ENCODE assay signal across 2 cellular contexts in the genomic region with DNA sequence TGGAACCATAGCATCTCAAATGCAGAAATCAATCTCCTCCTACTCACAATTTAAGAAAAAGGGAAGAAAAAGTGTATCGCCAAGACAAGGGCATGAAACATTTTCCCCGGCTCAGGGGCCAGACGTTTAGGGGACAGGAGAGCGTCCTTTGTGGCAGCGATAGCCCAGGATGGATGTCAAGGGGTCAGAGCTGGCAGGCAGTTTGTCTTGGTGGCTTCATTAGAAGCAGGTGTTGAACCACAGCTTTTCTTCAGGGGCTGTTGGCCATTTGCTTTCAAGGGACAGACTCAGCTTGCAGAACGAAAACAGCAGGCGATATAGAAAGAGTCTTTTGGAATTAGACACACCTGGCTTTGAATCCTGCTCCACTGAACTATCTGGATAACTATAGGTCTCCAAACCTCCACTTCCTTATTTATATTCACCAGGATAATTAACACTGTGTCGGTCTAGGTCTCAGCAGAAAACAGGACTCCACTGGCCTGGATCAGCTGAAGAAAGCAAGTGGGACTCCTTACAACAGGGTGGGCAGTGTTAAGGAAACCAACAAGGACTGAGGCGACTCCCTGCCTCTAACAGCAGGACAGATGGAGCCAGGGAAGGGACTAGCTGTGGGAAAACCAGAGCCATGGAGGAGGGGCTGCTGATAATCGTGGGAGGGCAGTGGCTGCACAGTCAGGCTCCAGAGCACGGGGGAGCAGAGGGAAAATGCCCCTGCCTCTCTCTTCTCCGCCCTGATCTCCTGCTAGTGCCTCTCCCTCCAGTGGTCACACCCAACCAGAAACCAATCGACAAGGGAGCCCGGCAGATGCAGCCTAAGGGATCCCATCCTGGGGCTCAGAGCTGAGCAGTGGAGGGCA.
TF ChIP-seq lines count a peak whose summit lies in the region.

No MANE protein-coding gene starts in this region.

TF ChIP-seq in H1, 55 proteins besides CTCF, POLR2A, EP300 and RAD21 (continued from another document):
- no peak for TF ChIP-seq HDAC2 (IDR thresholded peaks at IDR 0.05; ENCODE audit: borderline replicate concordance in 1 of 2, low read depth in 2 of 2, low read length in 2 of 2)
- TF ChIP-seq, protein P1, sequence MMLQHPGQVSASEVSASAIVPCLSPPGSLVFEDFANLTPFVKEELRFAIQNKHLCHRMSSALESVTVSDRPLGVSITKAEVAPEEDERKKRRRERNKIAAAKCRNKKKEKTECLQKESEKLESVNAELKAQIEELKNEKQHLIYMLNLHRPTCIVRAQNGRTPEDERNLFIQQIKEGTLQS (IDR thresholded peaks at IDR 0.05; ENCODE audit: insufficient read depth, low read depth, low read length) = no peak
- no peak for TF ChIP-seq GTF2F1 (IDR thresholded peaks at IDR 0.05; ENCODE audit: borderline replicate concordance, low read depth, low read length)
- TF ChIP-seq RNF2 (IDR thresholded peaks at IDR 0.05; ENCODE audit: borderline replicate concordance, low read depth, low read length, missing control alignments, poor library complexity, severe bottlenecking) = no peak
- TF ChIP-seq CBX5 (IDR thresholded peaks at IDR 0.05; ENCODE audit: low read depth, low read length) = no peak
- TF ChIP-seq SP1 (IDR thresholded peaks at IDR 0.05; ENCODE audit: low read depth, low read length) = no peak
- TF ChIP-seq SRF (IDR thresholded peaks at IDR 0.05; ENCODE audit: low read depth, low read length) = no peak
- no peak for TF ChIP-seq ASH2L (IDR thresholded peaks at IDR 0.05; ENCODE audit: low read length)
- TF ChIP-seq PHF8 (conservative IDR thresholded peaks at IDR 0.05; ENCODE audit: low read depth, low read length) = no peak
- no peak for TF ChIP-seq RFX5 (IDR thresholded peaks at IDR 0.05; ENCODE audit: borderline replicate concordance, low read depth, low read length)

TF ChIP-seq in SK-N-SH treated with all-trans-retinoic acid at 6 μM for 48 hours, 23 proteins besides CTCF, POLR2A, EP300 and RAD21 (continued from another document):
- TF ChIP-seq, protein P2, sequence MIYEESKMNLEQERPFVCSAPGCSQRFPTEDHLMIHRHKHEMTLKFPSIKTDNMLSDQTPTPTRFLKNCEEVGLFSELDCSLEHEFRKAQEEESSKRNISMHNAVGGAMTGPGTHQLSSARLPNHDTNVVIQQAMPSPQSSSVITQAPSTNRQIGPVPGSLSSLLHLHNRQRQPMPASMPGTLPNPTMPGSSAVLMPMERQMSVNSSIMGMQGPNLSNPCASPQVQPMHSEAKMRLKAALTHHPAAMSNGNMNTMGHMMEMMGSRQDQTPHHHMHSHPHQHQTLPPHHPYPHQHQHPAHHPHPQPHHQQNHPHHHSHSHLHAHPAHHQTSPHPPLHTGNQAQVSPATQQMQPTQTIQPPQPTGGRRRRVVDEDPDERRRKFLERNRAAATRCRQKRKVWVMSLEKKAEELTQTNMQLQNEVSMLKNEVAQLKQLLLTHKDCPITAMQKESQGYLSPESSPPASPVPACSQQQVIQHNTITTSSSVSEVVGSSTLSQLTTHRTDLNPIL (CRISPR knock-in tag; IDR thresholded peaks at IDR 0.05; ENCODE audit: low read depth) = no peak
- TF ChIP-seq, protein P3, sequence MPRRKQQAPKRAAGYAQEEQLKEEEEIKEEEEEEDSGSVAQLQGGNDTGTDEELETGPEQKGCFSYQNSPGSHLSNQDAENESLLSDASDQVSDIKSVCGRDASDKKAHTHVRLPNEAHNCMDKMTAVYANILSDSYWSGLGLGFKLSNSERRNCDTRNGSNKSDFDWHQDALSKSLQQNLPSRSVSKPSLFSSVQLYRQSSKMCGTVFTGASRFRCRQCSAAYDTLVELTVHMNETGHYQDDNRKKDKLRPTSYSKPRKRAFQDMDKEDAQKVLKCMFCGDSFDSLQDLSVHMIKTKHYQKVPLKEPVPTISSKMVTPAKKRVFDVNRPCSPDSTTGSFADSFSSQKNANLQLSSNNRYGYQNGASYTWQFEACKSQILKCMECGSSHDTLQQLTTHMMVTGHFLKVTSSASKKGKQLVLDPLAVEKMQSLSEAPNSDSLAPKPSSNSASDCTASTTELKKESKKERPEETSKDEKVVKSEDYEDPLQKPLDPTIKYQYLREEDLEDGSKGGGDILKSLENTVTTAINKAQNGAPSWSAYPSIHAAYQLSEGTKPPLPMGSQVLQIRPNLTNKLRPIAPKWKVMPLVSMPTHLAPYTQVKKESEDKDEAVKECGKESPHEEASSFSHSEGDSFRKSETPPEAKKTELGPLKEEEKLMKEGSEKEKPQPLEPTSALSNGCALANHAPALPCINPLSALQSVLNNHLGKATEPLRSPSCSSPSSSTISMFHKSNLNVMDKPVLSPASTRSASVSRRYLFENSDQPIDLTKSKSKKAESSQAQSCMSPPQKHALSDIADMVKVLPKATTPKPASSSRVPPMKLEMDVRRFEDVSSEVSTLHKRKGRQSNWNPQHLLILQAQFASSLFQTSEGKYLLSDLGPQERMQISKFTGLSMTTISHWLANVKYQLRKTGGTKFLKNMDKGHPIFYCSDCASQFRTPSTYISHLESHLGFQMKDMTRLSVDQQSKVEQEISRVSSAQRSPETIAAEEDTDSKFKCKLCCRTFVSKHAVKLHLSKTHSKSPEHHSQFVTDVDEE (CRISPR knock-in tag; IDR thresholded peaks at IDR 0.05) = no peak
- TF ChIP-seq ZC3H10 (CRISPR knock-in tag; IDR thresholded peaks at IDR 0.05) (no peak), PPARA (CRISPR knock-in tag; IDR thresholded peaks at IDR 0.05; ENCODE audit: borderline replicate concordance) (no peak), ZFP3 (CRISPR knock-in tag; IDR thresholded peaks at IDR 0.05) (no peak), ZFP30 (CRISPR knock-in tag; IDR thresholded peaks at IDR 0.05) (no peak), RARB (CRISPR knock-in tag; IDR thresholded peaks at IDR 0.05) (no peak), TOX (CRISPR knock-in tag; IDR thresholded peaks at IDR 0.05; ENCODE audit: borderline replicate concordance) (no peak)
- TF ChIP-seq, protein P4, sequence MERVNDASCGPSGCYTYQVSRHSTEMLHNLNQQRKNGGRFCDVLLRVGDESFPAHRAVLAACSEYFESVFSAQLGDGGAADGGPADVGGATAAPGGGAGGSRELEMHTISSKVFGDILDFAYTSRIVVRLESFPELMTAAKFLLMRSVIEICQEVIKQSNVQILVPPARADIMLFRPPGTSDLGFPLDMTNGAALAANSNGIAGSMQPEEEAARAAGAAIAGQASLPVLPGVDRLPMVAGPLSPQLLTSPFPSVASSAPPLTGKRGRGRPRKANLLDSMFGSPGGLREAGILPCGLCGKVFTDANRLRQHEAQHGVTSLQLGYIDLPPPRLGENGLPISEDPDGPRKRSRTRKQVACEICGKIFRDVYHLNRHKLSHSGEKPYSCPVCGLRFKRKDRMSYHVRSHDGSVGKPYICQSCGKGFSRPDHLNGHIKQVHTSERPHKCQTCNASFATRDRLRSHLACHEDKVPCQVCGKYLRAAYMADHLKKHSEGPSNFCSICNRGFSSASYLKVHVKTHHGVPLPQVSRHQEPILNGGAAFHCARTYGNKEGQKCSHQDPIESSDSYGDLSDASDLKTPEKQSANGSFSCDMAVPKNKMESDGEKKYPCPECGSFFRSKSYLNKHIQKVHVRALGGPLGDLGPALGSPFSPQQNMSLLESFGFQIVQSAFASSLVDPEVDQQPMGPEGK (CRISPR knock-in tag; IDR thresholded peaks at IDR 0.05; ENCODE audit: borderline replicate concordance) = no peak
